29 cellular contexts compared by ENCODE assay signal in genomic region chr16:5916711-5917191, GRCh38.
DNase-seq lines count a peak whose midpoint lies in the region; ATAC-seq and TF ChIP-seq lines count a peak whose summit lies in the region.
"Had no signal": no experiment of that assay in that cellular context is flagged by ENCODE, and none has a peak within 500 bp of the region (broad histone marks: within the 10 kb centered on the region; RNA-seq: fewer than 3 reads in every experiment).

No MANE protein-coding gene starts in this region.

- H3K36me3 ChIP-seq in H7 (replicated peaks; ENCODE audit: control insufficient read depth, insufficient read depth, low read length): no peaks in the 10 kb centered on the region
- H3K36me3 ChIP-seq in RWPE2 (ENCODE audit: low read depth): no peaks in the 10 kb centered on the region
- no peaks in the 10 kb centered on the region for H3K36me3 ChIP-seq in neural progenitor cell
- H3K36me3 ChIP-seq: brain microvascular endothelial cell had no signal

- H3K9me3 ChIP-seq in RWPE2 (ENCODE audit: severe bottlenecking) (no peaks in the 10 kb centered on the region), neural progenitor cell (ENCODE audit: low read depth) (no peaks in the 10 kb centered on the region)

- peak overlapping the region; percentile 53 for H3K27ac ChIP-seq in RWPE2 (ENCODE audit: poor library complexity, severe bottlenecking)
- no peak overlapping the region for H3K27ac ChIP-seq in foreskin keratinocyte
- H3K27ac ChIP-seq in neural progenitor cell: no peak overlapping the region
- H3K27ac ChIP-seq: brain microvascular endothelial cell, coronary artery, RWPE1 had no signal

- no peak overlapping the region for H3K27ac Mint-ChIP-seq in neural progenitor cell
- H3K27ac Mint-ChIP-seq: activated B cell treated with CpG ODN at 0.5 μM for 24 hours; activated CD4-positive, alpha-beta memory T cell treated with anti-CD3 and anti-CD28 coated beads for 36 hours; activated naive CD8-positive, alpha-beta T cell treated with anti-CD3 and anti-CD28 coated beads, Interleukin-2, amount 50 U/mL, for 24 hours; IgD-negative memory B cell; immature natural killer cell; T-helper 2 cell treated with Interferon-gamma antibody and Interleukin-4, amounts not matched to agents 5 μg/mL and 100 μg/mL, for 36 hours had no signal

- no peaks in the 10 kb centered on the region for H3K36me3 Mint-ChIP-seq in neural progenitor cell
- H3K36me3 Mint-ChIP-seq: activated CD4-positive, alpha-beta memory T cell treated with anti-CD3 and anti-CD28 coated beads for 36 hours; CD14-positive monocyte; IgD-negative memory B cell had no signal

- no peak overlapping the region for H3K4me3 Mint-ChIP-seq in neural progenitor cell
- H3K4me3 Mint-ChIP-seq: activated B cell treated with CpG ODN at 0.5 μM for 24 hours; activated CD4-positive, alpha-beta memory T cell treated with anti-CD3 and anti-CD28 coated beads for 36 hours; activated naive CD8-positive, alpha-beta T cell treated with anti-CD3 and anti-CD28 coated beads, Interleukin-2, amount 50 U/mL, for 24 hours; CD14-positive monocyte; immature natural killer cell; T-helper 2 cell treated with Interferon-gamma antibody and Interleukin-4, amounts not matched to agents 5 μg/mL and 100 μg/mL, for 36 hours had no signal

- peaks cover 23% of the 10 kb centered on the region for H3K4me1 Mint-ChIP-seq in neural progenitor cell
- H3K4me1 Mint-ChIP-seq: activated B cell treated with CpG ODN at 0.5 μM for 24 hours; activated naive CD8-positive, alpha-beta T cell treated with anti-CD3 and anti-CD28 coated beads, Interleukin-2, amount 50 U/mL, for 24 hours; CD14-positive monocyte; IgD-negative memory B cell; immature natural killer cell had no signal

- H3K79me2 ChIP-seq in neural progenitor cell (ENCODE audit: low read depth): no peaks in the 10 kb centered on the region

- no peaks in the 10 kb centered on the region for H4K20me1 ChIP-seq in neural progenitor cell (ENCODE audit: low read depth)

- H3K4me2 ChIP-seq in neural progenitor cell: peak overlapping the region; percentile 67

- no peaks in the 10 kb centered on the region for H3K9me3 Mint-ChIP-seq in neural progenitor cell

- no peaks in the 10 kb centered on the region for H3K4me1 ChIP-seq in RWPE2 (ENCODE audit: insufficient read depth, poor library complexity, severe bottlenecking)
- H3K4me1 ChIP-seq in foreskin keratinocyte: no peaks in the 10 kb centered on the region
- H3K4me1 ChIP-seq in neural progenitor cell: peaks cover 20% of the 10 kb centered on the region

- ATAC-seq in RWPE2 (ENCODE audit: low read depth): peak; percentile 94
- ATAC-seq in foreskin keratinocyte: peak; percentile 69
- no peak for ATAC-seq in GM19455 (IDR thresholded peaks at IDR 0.05; ENCODE audit: unreplicated experiment)
- ATAC-seq: activated naive CD8-positive, alpha-beta T cell treated with anti-CD3 and anti-CD28 coated beads, Interleukin-2, amount 50 U/mL, for 24 hours; SK-N-SH treated with all-trans-retinoic acid at 6 μM for 48 hours; stimulated activated naive CD8-positive, alpha-beta T cell treated with anti-CD3 and anti-CD28 coated beads, Interleukin-15, Interleukin-2, amounts not matched to agents 100 U/mL and 50 U/mL, for 24 hours had no signal

- H2AFZ ChIP-seq in neural progenitor cell (replicated peaks): no peak overlapping the region

- H3K4me3 ChIP-seq in H7 (ENCODE audit: insufficient read depth, low read depth, low read length) (no peak overlapping the region), RWPE2 (ENCODE audit: severe bottlenecking) (no peak overlapping the region), neural progenitor cell (peak overlapping the region; percentile 14)
- H3K4me3 ChIP-seq: coronary artery, lung had no signal

- intact Hi-C loops in cardiac septum (cut with DNase I): no loop called here

- no peak for TF ChIP-seq CTCF in RWPE2 (IDR thresholded peaks at IDR 0.05; ENCODE audit: poor library complexity, severe bottlenecking)
- TF ChIP-seq CTCF in foreskin keratinocyte (conservative IDR thresholded peaks at IDR 0.05): no peak
- TF ChIP-seq CTCF in neural progenitor cell (IDR thresholded peaks at IDR 0.05): no peak

- H3K9ac ChIP-seq in neural progenitor cell: no peak overlapping the region

- H3F3A ChIP-seq in neural progenitor cell (ENCODE audit: low read depth): peaks cover 17% of the 10 kb centered on the region

- DNase-seq in H7 (peak; percentile 56), RWPE2 (ENCODE audit: low spot score) (no peak), foreskin keratinocyte (peak; percentile 29 to 49), neural progenitor cell (ENCODE audit: low spot score) (peak; percentile 61), cerebellar nuclear complex (lab: John Stamatoyannopoulos, UW) (no peak), cardiac septum (ENCODE audit: low spot score) (no peak), glomerular visceral epithelial cell (ENCODE audit: extremely low spot score) (no peak)
- DNase-seq: activated B cell treated with CpG ODN at 0.5 μM for 24 hours; activated CD4-positive, alpha-beta memory T cell treated with anti-CD3 and anti-CD28 coated beads for 36 hours; activated effector memory CD4-positive, alpha-beta T cell treated with Interleukin-2 at 50 U/mL for 16 hours; activated naive CD8-positive, alpha-beta T cell treated with anti-CD3 and anti-CD28 coated beads, Interleukin-2, amount 50 U/mL, for 24 hours; brain microvascular endothelial cell; DMS53; glutamatergic neuron; immature natural killer cell; NCI-H1436; NCI-H2107; NCI-H524; occipital lobe; stimulated activated CD4-positive, alpha-beta T cell treated with anti-CD3 and anti-CD28 coated beads, Interleukin-4, amount 100 ng/mL, for 1 hour; stimulated activated naive CD8-positive, alpha-beta T cell treated with anti-CD3 and anti-CD28 coated beads, Interleukin-15, Interleukin-2, amounts not matched to agents 100 U/mL and 50 U/mL, for 24 hours had no signal

- H3K27me3 Mint-ChIP-seq in neural progenitor cell (ENCODE audit: insufficient read depth, low read depth): peaks cover 22% of the 10 kb centered on the region
- H3K27me3 Mint-ChIP-seq: activated B cell treated with CpG ODN at 0.5 μM for 24 hours; activated CD4-positive, alpha-beta memory T cell treated with anti-CD3 and anti-CD28 coated beads for 36 hours; activated naive CD8-positive, alpha-beta T cell treated with anti-CD3 and anti-CD28 coated beads, Interleukin-2, amount 50 U/mL, for 24 hours; IgD-negative memory B cell had no signal

- H3K27me3 ChIP-seq in H7 (ENCODE audit: control insufficient read depth, insufficient read depth, low read length) (no peaks in the 10 kb centered on the region), RWPE2 (ENCODE audit: insufficient read depth, poor library complexity, severe bottlenecking) (no peaks in the 10 kb centered on the region), foreskin keratinocyte (no peaks in the 10 kb centered on the region), neural progenitor cell (no peaks in the 10 kb centered on the region)
- H3K27me3 ChIP-seq: brain microvascular endothelial cell had no signal

Comparison
In these comparisons a context has a peak if more than half of its experiments do, and no peak if none do; other contexts are left out.
1. DNase-seq: peak in H7 (single experiment), foreskin keratinocyte (2 of 2) and neural progenitor cell (single experiment); none in RWPE2 (single experiment), cerebellar nuclear complex (0 of 2), cardiac septum (single experiment) and glomerular visceral epithelial cell (single experiment).